ENCODE assay signal across 9 cellular contexts in the genomic region with DNA sequence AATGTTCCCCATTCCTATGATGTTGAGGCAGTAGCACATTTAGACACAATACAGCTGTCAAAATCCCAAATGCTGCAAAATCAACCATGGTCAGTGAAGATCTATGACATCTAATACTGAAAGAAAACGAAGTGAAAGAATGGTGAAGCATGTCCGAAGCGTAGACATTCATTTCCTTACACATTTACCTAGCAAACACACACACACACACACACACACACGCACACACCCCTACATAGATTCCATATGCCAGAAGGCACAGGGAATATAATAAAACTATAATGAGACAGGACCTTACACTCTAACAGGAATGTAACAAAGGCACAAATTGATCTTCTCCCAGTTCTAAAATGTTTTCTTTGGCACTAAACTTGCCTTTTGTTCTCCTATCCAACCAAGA. TPM values are rescaled to one million over a fixed set of nuclear protein-coding genes. Genes with fewer than 3 reads are reported as not detected.
DNase-seq lines count a peak whose midpoint lies in the region; ATAC-seq, FAIRE-seq and TF ChIP-seq lines count a peak whose summit lies in the region.
"Had no signal": no experiment of that assay in that cellular context is flagged by ENCODE, and none has a peak within 500 bp of the region (broad histone marks: within the 10 kb centered on the region; RNA-seq: fewer than 3 reads in every experiment).

No MANE protein-coding gene starts in this region.

- H3K79me2 ChIP-seq in GM23248 (ENCODE audit: insufficient read depth), result peaks cover 98% of the 10 kb centered on the region

- H3K4me1 ChIP-seq in GM23248 (ENCODE audit: insufficient read depth) (peaks cover 35% of the 10 kb centered on the region), muscle layer of colon (ENCODE audit: insufficient read depth, low read length) (peaks cover 72% of the 10 kb centered on the region), testis (peaks cover 10% of the 10 kb centered on the region)

- ATAC-seq in GM18511 (IDR thresholded peaks at IDR 0.05; ENCODE audit: unreplicated experiment) (peak; percentile 73), HG03558 (IDR thresholded peaks at IDR 0.05; ENCODE audit: extremely low read depth, unreplicated experiment) (peak; percentile 79)

- H4K20me1 ChIP-seq in GM23248 (ENCODE audit: insufficient read depth), result 0 out of 2 replicates have a peak, but pooled peaks cover 6% of the 10 kb centered on the region

- CTCF ChIA-PET in HEK293T (lab: Yijun Ruan, JAX), result interaction anchor here (1.6 kb wide), 1 partner anchor 9 kb away, joined by 5 read pairs; no protein-coding TSS in a partner anchor

- POLR2A ChIA-PET in HEK293T (lab: Yijun Ruan, JAX), result no interaction called here

- no peak overlapping the region for H3K4me3 ChIP-seq in GM23248
- H3K4me3 ChIP-seq in muscle layer of colon (ENCODE audit: low read depth in 1 of 2, low read length in 2 of 2), result no peak overlapping the region
- no peak overlapping the region for H3K4me3 ChIP-seq in testis

- no peaks in the 10 kb centered on the region for H3K27me3 ChIP-seq in GM23248 (replicated peaks; ENCODE audit: insufficient read depth)
- no peaks in the 10 kb centered on the region for H3K27me3 ChIP-seq in muscle layer of colon (ENCODE audit: control insufficient read depth in 1 of 2, insufficient read depth in 2 of 2, low read length in 2 of 2)
- H3K27me3 ChIP-seq in testis, result no peaks in the 10 kb centered on the region

- no peak for TF ChIP-seq POLR2A in testis (IDR thresholded peaks at IDR 0.05)

- FAIRE-seq in RCC 7860 (lab: Jason Lieb, UNC), result no peak

- TF ChIP-seq CTCF in testis (IDR thresholded peaks at IDR 0.05), result no peak

- in situ Hi-C loops in GM23248 (cut with MboI), result no loop called here

- H3K9me3 ChIP-seq in GM23248 (ENCODE audit: low read depth), result no peaks in the 10 kb centered on the region
- no peaks in the 10 kb centered on the region for H3K9me3 ChIP-seq in muscle layer of colon (ENCODE audit: low read length)
- H3K9me3 ChIP-seq in testis, result no peaks in the 10 kb centered on the region

- H3K36me3 ChIP-seq in GM23248 (ENCODE audit: low read depth) (no peaks in the 10 kb centered on the region), muscle layer of colon (ENCODE audit: insufficient read depth, low read length) (no peaks in the 10 kb centered on the region), testis (ENCODE audit: low read depth, missing control alignments) (no peaks in the 10 kb centered on the region)

- peaks cover 11% of the 10 kb centered on the region; the same call in 1 of the 2 replicates for H3F3A ChIP-seq in GM23248 (ENCODE audit: insufficient read depth)

- H3K27ac ChIP-seq in GM23248 (no peak overlapping the region), muscle layer of colon (ENCODE audit: low read depth, low read length) (peak overlapping the region; percentile 14), testis (no peak overlapping the region)

- peak overlapping the region; percentile 16 for H3K4me2 ChIP-seq in GM23248 (ENCODE audit: unreplicated experiment)

- no peaks in the 10 kb centered on the region for H3K9me2 ChIP-seq in GM23248 (ENCODE audit: insufficient read depth)

- intact Hi-C loops in testis (cut with DNase I; ENCODE audit: low total_unique reads), result no loop called here

- no peak overlapping the region for H3K9ac ChIP-seq in GM23248
- H3K9ac ChIP-seq in muscle layer of colon (ENCODE audit: low read length), result no peak overlapping the region

- no peak overlapping the region for H2AFZ ChIP-seq in GM23248

- DNase-seq in GM23248 (no peak), NCI-H345 treated with DMSO at 0.1 percent for 48 hours (lab: John Stamatoyannopoulos, UW; ENCODE audit: unreplicated experiment) (no peak), HEK293T (ENCODE audit: extremely low spot score) (no peak), RCC 7860 (ENCODE audit: low spot score) (no peak), testis (no peak)
- DNase-seq: SHP77 treated with DMSO at 0.1 percent for 48 hours had no signal

- 69 to 72% methylated on average over 4 of the region's 4 CpGs for WGBS in GM23248 (ENCODE audit: low coverage in 1 of 2, low lambda C conversion rate in 2 of 2, missing lambda C conversion rate in 2 of 2), 2 experiments
- WGBS in testis, 2 donors, result 87 to 88% methylated on average over 4 of the region's 4 CpGs

TF ChIP-seq in HEK293T, 16 proteins besides CTCF, POLR2A, EP300 and RAD21:
- TF ChIP-seq HDGF (IDR thresholded peaks at IDR 0.05; ENCODE audit: borderline replicate concordance) (no peak), ELF4 (IDR thresholded peaks at IDR 0.05) (no peak), BHLHE40 (IDR thresholded peaks at IDR 0.05; ENCODE audit: borderline replicate concordance) (no peak), SP1 (IDR thresholded peaks at IDR 0.05) (no peak), ZNF384 (IDR thresholded peaks at IDR 0.05) (no peak), PKNOX1 (IDR thresholded peaks at IDR 0.05) (no peak), FOXA1 (IDR thresholded peaks at IDR 0.05) (no peak), CTBP1 (IDR thresholded peaks at IDR 0.05; ENCODE audit: borderline replicate concordance) (no peak), FOXM1 (IDR thresholded peaks at IDR 0.05; ENCODE audit: borderline replicate concordance) (no peak), ARNT (IDR thresholded peaks at IDR 0.05) (no peak), NFRKB (IDR thresholded peaks at IDR 0.05) (no peak), TARDBP (IDR thresholded peaks at IDR 0.05) (no peak), L3MBTL2 (conservative IDR thresholded peaks at IDR 0.05) (no peak), LEF1 (IDR thresholded peaks at IDR 0.05; ENCODE audit: borderline replicate concordance) (no peak), SUZ12 (IDR thresholded peaks at IDR 0.05) (no peak), FOXK2 (IDR thresholded peaks at IDR 0.05) (no peak)

RNA-seq across cellular contexts. Expression of gene CCDC6, which starts 32.4 kb away (rescaled TPM):
- 20.5 and 23.2 TPM in 2 replicates for total RNA-seq in GM23248 (2014; rRNA removed; shearing (Covaris generic))
- polyA plus RNA-seq in GM23248 (2016; fragmentation: Nextera tagmentation; extraction: Ambion mirVana) (19.1 and 19.4 TPM in 2 replicates), testis (ENCODE audit: insufficient read depth, low read depth, low replicate concordance) (21.1 TPM)
- total RNA-seq in testis, result 10 to 100 TPM; 41.7 to 52.2 TPM
